In genomic region chr12:76032043-76032981, GRCh38 we compare ENCODE assay signal across 8 cellular contexts. TPM values are rescaled to one million over a fixed set of nuclear protein-coding genes. Genes with fewer than 3 reads are reported as not detected.
DNase-seq lines count a peak whose midpoint lies in the region; ATAC-seq and TF ChIP-seq lines count a peak whose summit lies in the region.

No MANE protein-coding gene starts in this region.

- peak overlapping the region; percentile 84 to 95 for H3K9ac ChIP-seq in colonic mucosa (ENCODE audit: low read depth in 2 of 2, low read length in 2 of 2)

- TF ChIP-seq CTCF in CD4-positive, alpha-beta T cell (IDR thresholded peaks at IDR 0.05), result no peak
- no peak for TF ChIP-seq CTCF in colonic mucosa (IDR thresholded peaks at IDR 0.05)

- H3K36me3 ChIP-seq in colonic mucosa, result no peaks in the 10 kb centered on the region

- H3K9me3 ChIP-seq in CD4-positive, alpha-beta T cell (ENCODE audit: control insufficient read depth, low read length), result no peaks in the 10 kb centered on the region
- H3K9me3 ChIP-seq in T-helper 17 cell (ENCODE audit: control insufficient read depth, low read length, poor library complexity, severe bottlenecking) (no peaks in the 10 kb centered on the region), colonic mucosa (no peaks in the 10 kb centered on the region)

- H3K9me3 Mint-ChIP-seq in CD4-positive, alpha-beta T cell, result no peaks in the 10 kb centered on the region

- H3K4me3 Mint-ChIP-seq in CD4-positive, alpha-beta T cell, result peak overlapping the region; percentile 88
- H3K4me3 Mint-ChIP-seq in T-helper 17 cell, result peak overlapping the region; percentile 94

- CTCF ChIA-PET in CD4-positive, alpha-beta T cell (lab: Charles Lee), result interaction anchor here (0.6 to 2.2 kb wide), 25 partner anchors 11 to 698 kb away, joined by 3 to 28 read pairs (median 3); partner anchors contain the start of genes GLIPR1 and GLIPR1L1

- no peaks in the 10 kb centered on the region for H3K4me1 ChIP-seq in colonic mucosa

- ATAC-seq in CD4-positive, alpha-beta T cell (ENCODE audit: poor library complexity), result peak; percentile 3
- peak; percentile 34 for ATAC-seq in GM19438 (IDR thresholded peaks at IDR 0.05; ENCODE audit: low read depth, unreplicated experiment)
- peak; percentile 19 for ATAC-seq in HG03457 (IDR thresholded peaks at IDR 0.05; ENCODE audit: unreplicated experiment)
- peak; percentile 15 for ATAC-seq in T-helper 17 cell

- peaks cover 47% of the 10 kb centered on the region for H3K4me1 Mint-ChIP-seq in CD4-positive, alpha-beta T cell (ENCODE audit: low read depth)
- peaks cover 29% of the 10 kb centered on the region for H3K4me1 Mint-ChIP-seq in T-helper 17 cell

- no peaks in the 10 kb centered on the region for H3K36me3 Mint-ChIP-seq in CD4-positive, alpha-beta T cell (ENCODE audit: low read depth)
- no peaks in the 10 kb centered on the region for H3K36me3 Mint-ChIP-seq in T-helper 17 cell (ENCODE audit: low read depth)

- peak overlapping the region; percentile 69 for H3K27ac ChIP-seq in CD4-positive, alpha-beta T cell (ENCODE audit: low read depth, low read length)
- H3K27ac ChIP-seq in colonic mucosa (peak overlapping the region; percentile 90), layer of hippocampus (ENCODE audit: low read depth, low read length) (peak overlapping the region; percentile 85)

- intact Hi-C loops in CD4-positive, alpha-beta T cell (cut with DNase I, micrococcal nuclease), result loop anchor here in 1 of 2 experiments (10.0 kb wide), 1 partner anchor 328 kb away; no protein-coding TSS in a partner anchor
- intact Hi-C loops in colonic mucosa (cut with DNase I), result loop anchor here (10.0 kb wide), 1 partner anchor 208 kb away; no protein-coding TSS in a partner anchor

- no peaks in the 10 kb centered on the region for H3K27me3 Mint-ChIP-seq in CD4-positive, alpha-beta T cell
- H3K27me3 Mint-ChIP-seq in T-helper 17 cell, result no peaks in the 10 kb centered on the region

- peak overlapping the region; percentile 82 for H3K27ac Mint-ChIP-seq in CD4-positive, alpha-beta T cell
- H3K27ac Mint-ChIP-seq in T-helper 17 cell, result peak overlapping the region; percentile 98

- POLR2A ChIA-PET in CD4-positive, alpha-beta T cell (lab: Charles Lee), result interaction anchor here (0.6 to 4.2 kb wide), 16 partner anchors 8 to 552 kb away, joined by 3 to 72 read pairs (median 4); partner anchors contain the start of genes BBS10, GLIPR1, KRR1 and NAP1L1

- DNase-seq in CD4-positive, alpha-beta T cell, result peak in 5 of 10 experiments; percentile 2 to 39 (median 24)
- DNase-seq in T-helper 17 cell (no peak), colonic mucosa (peak; percentile 52), NCI-H2227 treated with DMSO at 0.1 percent for 48 hours (lab: John Stamatoyannopoulos, UW) (no peak)
- peak in 2 of 3 donors; percentile 4 to 30 for DNase-seq in stimulated activated CD4-positive, alpha-beta T cell treated with anti-CD3 and anti-CD28 coated beads, TNF-alpha, amount 100 ng/mL, for 1 hour (ENCODE audit: low read depth in 3 of 3, low spot score in 1 of 3)

- H3K4me3 ChIP-seq in colonic mucosa, result peak overlapping the region; percentile 61

- H3K27me3 ChIP-seq in CD4-positive, alpha-beta T cell (ENCODE audit: control insufficient read depth, insufficient read depth, low read length), result no peaks in the 10 kb centered on the region
- H3K27me3 ChIP-seq in colonic mucosa (no peaks in the 10 kb centered on the region), layer of hippocampus (ENCODE audit: control insufficient read depth, insufficient read depth, low read length) (no peaks in the 10 kb centered on the region)

RNA-seq across cellular contexts. Expression of gene PHLDA1, which starts 0.7 kb away (rescaled TPM):
- 1 to 10 TPM; 6.5 TPM for total RNA-seq in CD4-positive, alpha-beta T cell
- total RNA-seq in T-helper 17 cell (10 to 100 TPM; 22.2 to 23.6 TPM), colonic mucosa (10 to 100 TPM in 1 of 2 donors, 1 to 10 TPM in 1; 5.7 to 10.4 TPM)

RNA-seq across cellular contexts. Expression of gene NAP1L1, which starts 52.2 kb away (rescaled TPM):
- 100 to 1,000 TPM; 646 to 654 TPM for total RNA-seq in CD4-positive, alpha-beta T cell
- total RNA-seq in T-helper 17 cell, result 100 to 1,000 TPM; 672 to 731 TPM
- 100 to 1,000 TPM; 163 to 171 TPM for total RNA-seq in colonic mucosa

Comparison
In these comparisons a context has a peak if more than half of its experiments do, and no peak if none do; other contexts are left out.
1. DNase-seq: peak in colonic mucosa (single experiment) and stimulated activated CD4-positive, alpha-beta T cell treated with anti-CD3 and anti-CD28 coated beads, TNF-alpha, amount 100 ng/mL, for 1 hour (2 of 3); none in T-helper 17 cell (0 of 3) and NCI-H2227 treated with DMSO at 0.1 percent for 48 hours (single experiment).
2. Peak in every context shown above with its lines, with median percentiles within 50 percentile points of each other: ATAC-seq and H3K27ac ChIP-seq.